16 cellular contexts compared by ENCODE assay signal in genomic region chr20:42701948-42702347, GRCh38.
"Had no signal": no experiment of that assay in that cellular context is flagged by ENCODE, and none has a peak within 500 bp of the region (broad histone marks: within the 10 kb centered on the region; RNA-seq: fewer than 3 reads in every experiment).

No MANE protein-coding gene starts in this region.

- H3K4me1 ChIP-seq: ascending aorta, neural progenitor cell, prostate gland, right atrium auricular region had no signal

- H3K9me3 ChIP-seq: ascending aorta, prostate gland, right atrium auricular region had no signal

- H3K4me3 ChIP-seq: ascending aorta, coronary artery, neural progenitor cell, prostate gland, right atrium auricular region had no signal

- H3K27ac ChIP-seq: ascending aorta, coronary artery, neural progenitor cell, prostate gland, right atrium auricular region had no signal

- H3K9ac ChIP-seq: neural progenitor cell had no signal

- ATAC-seq: activated T-cell treated with anti-CD3 and anti-CD28 coated beads, Interleukin-2, amount 50 U/mL, for 72 hours; left colon had no signal

- H3K27me3 ChIP-seq: ascending aorta, neural progenitor cell, right atrium auricular region had no signal

- H3K36me3 ChIP-seq: ascending aorta, neural progenitor cell, prostate gland, right atrium auricular region had no signal

- DNase-seq: activated CD4-positive, alpha-beta T cell treated with anti-CD3 and anti-CD28 coated beads, Interleukin-2, amount 50 U/mL, for 4 hours; activated effector memory CD4-positive, alpha-beta T cell treated with anti-CD3 and anti-CD28 coated beads, Interleukin-2, amount 50 U/mL, for 16 hours; activated T-cell treated with anti-CD3 and anti-CD28 coated beads, Interleukin-2, amount 50 U/mL, for 72 hours; erythroblast; foreskin melanocyte; immature natural killer cell; left colon; mammary epithelial cell; naive B cell; T-helper 2 cell; trophoblast cell had no signal
